ENCODE assay signal across 8 cellular contexts in the genomic region with DNA sequence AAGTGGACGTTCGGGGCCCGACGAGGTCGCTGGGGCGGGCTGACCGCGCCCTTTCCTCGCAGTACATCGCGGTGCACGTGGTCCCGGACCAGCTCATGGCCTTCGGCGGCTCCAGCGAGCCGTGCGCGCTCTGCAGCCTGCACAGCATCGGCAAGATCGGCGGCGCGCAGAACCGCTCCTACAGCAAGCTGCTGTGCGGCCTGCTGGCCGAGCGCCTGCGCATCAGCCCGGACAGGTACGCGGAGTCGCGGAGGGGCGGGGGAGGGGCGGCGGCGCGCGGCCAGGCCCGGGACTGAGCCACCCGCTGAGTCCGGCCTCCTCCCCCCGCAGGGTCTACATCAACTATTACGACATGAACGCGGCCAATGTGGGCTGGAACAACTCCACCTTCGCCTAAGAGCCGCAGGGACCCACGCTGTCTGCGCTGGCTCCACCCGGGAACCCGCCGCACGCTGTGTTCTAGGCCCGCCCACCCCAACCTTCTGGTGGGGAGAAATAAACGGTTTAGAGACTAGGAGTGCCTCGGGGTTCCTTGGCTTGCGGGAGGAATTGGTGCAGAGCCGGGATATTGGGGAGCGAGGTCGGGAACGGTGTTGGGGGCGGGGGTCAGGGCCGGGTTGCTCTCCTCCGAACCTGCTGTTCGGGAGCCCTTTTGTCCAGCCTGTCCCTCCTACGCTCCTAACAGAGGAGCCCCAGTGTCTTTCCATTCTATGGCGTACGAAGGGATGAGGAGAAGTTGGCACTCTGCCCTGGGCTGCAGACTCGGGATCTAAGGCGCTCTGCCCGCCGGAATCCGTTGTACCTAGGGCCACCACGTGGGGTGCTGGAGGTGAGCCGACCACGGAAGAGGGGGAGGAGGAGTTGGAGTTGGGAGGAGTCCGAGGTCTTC. TPM values are rescaled to one million over a fixed set of nuclear protein-coding genes. Genes with fewer than 3 reads are reported as not detected.
DNase-seq lines count a peak whose midpoint lies in the region; ATAC-seq and TF ChIP-seq lines count a peak whose summit lies in the region.

No MANE protein-coding gene starts in this region.

- peaks cover 0 to 8% (median 3%) of the 10 kb centered on the region in 4 donors for H3K36me3 ChIP-seq in right lobe of liver

- 0% methylated on average over 13 of the region's 79 CpGs for WGBS in right lobe of liver (ENCODE audit: insufficient coverage, low coverage, low lambda C conversion rate, missing lambda C conversion rate)

- TF ChIP-seq POLR2A in right lobe of liver (IDR thresholded peaks at IDR 0.05): no peak

- H3K27me3 ChIP-seq in right lobe of liver: no peaks in the 10 kb centered on the region

- DNase-seq in NCI-H1417 (lab: John Stamatoyannopoulos, UW) (peak; percentile 45 to 82 (median 78)), NCI-H1417 treated with DMSO at 0.1 percent for 48 hours (lab: John Stamatoyannopoulos, UW) (no peak), NCI-H524 (lab: John Stamatoyannopoulos, UW) (peak; percentile 59 to 69), dermis microvascular lymphatic vessel endothelial cell (ENCODE audit: low read depth in 2 of 2) (peak; percentile 35 to 74), right lobe of liver (peak; percentile 79 to 87 (median 85))
- peak; percentile 55 for DNase-seq in activated CD4-positive, alpha-beta T cell treated with anti-CD3 and anti-CD28 coated beads, Interleukin-2, amount 50 U/mL, for 1 hour
- DNase-seq in stimulated activated CD4-positive, alpha-beta T cell treated with anti-CD3 and anti-CD28 coated beads, Interleukin-4, amount 100 ng/mL, for 48 hours (ENCODE audit: low read depth in 2 of 2): peak; percentile 65 to 75

- intact Hi-C loops in right lobe of liver (cut with DNase I): no loop called here

- peak; percentile 11 to 24 (median 15) for TF ChIP-seq CTCF in right lobe of liver (IDR thresholded peaks at IDR 0.05)

- peak overlapping the region; percentile 89 to 91 (median 89) for H3K27ac ChIP-seq in right lobe of liver

- peaks cover 0 to 31% (median 11%) of the 10 kb centered on the region in 4 donors for H3K4me1 ChIP-seq in right lobe of liver

- peak; percentile 15 for ATAC-seq in HG03135 (IDR thresholded peaks at IDR 0.05; ENCODE audit: unreplicated experiment)
- ATAC-seq in right lobe of liver: peak; percentile 54 to 72 (median 62)

- no peaks in the 10 kb centered on the region for H3K9me3 ChIP-seq in right lobe of liver

- H3K4me3 ChIP-seq in right lobe of liver: peak overlapping the region; percentile 67 to 80 (median 72)

RNA-seq across cellular contexts. Expression of a gene that starts 0.8 kb away (rescaled TPM):
- 256 and 348 TPM in 2 replicates for total RNA-seq in dermis microvascular lymphatic vessel endothelial cell
- total RNA-seq in right lobe of liver: 100 to 1,000 TPM in 5 of 6 experiments, 10 to 100 TPM in 1; 79.4 to 561 (median 307) TPM

RNA-seq across cellular contexts. Expression of a gene that starts 37.3 kb away (rescaled TPM):
- total RNA-seq in dermis microvascular lymphatic vessel endothelial cell (4.6 and 5.3 TPM in 2 replicates), right lobe of liver (1 to 10 TPM; 2.9 to 7.1 (median 5.0) TPM)

RNA-seq across cellular contexts. Expression of a gene that starts 56.1 kb away (rescaled TPM):
- total RNA-seq in dermis microvascular lymphatic vessel endothelial cell (0.76 and 1.2 TPM in 2 replicates), right lobe of liver (1 to 10 TPM; 1.1 to 7.1 (median 4.1) TPM)
